8 cellular contexts compared by ENCODE assay signal in genomic region chr4:17578482-17578891, GRCh38. TPM values are rescaled to one million over a fixed set of nuclear protein-coding genes. Genes with fewer than 3 reads are reported as not detected.
DNase-seq lines count a peak whose midpoint lies in the region; ATAC-seq and TF ChIP-seq lines count a peak whose summit lies in the region.

No MANE protein-coding gene starts in this region.

- ATAC-seq in HG03280 (IDR thresholded peaks at IDR 0.05; ENCODE audit: unreplicated experiment) (peak; percentile 25), T-helper 17 cell (no peak)
- ATAC-seq in stimulated activated effector memory CD8-positive, alpha-beta T cell treated with anti-CD3 and anti-CD28 coated beads, Interleukin-12 subunit alpha, Interleukin-12 subunit beta, amount 100 ng/mL, for 72 hours = peak; percentile 27

- no peaks in the 10 kb centered on the region for H3K9me3 Mint-ChIP-seq in stimulated activated effector memory CD8-positive, alpha-beta T cell treated with anti-CD3 and anti-CD28 coated beads, Interleukin-12 subunit alpha, Interleukin-12 subunit beta, amount 100 ng/mL, for 72 hours

- H3K27ac Mint-ChIP-seq in T-helper 17 cell = peak overlapping the region; percentile 95
- H3K27ac Mint-ChIP-seq in stimulated activated effector memory CD8-positive, alpha-beta T cell treated with anti-CD3 and anti-CD28 coated beads, Interleukin-12 subunit alpha, Interleukin-12 subunit beta, amount 100 ng/mL, for 72 hours = peak overlapping the region; percentile 96

- TF ChIP-seq POLR2A in GM19193 (IDR thresholded peaks at IDR 0.05; ENCODE audit: extremely low read depth, insufficient read depth, insufficient read length) = peak; percentile 16

- CTCF ChIA-PET in BJ (lab: Yijun Ruan, JAX) = interaction anchor here (2.2 kb wide), 1 partner anchor 30 kb away, joined by 5 read pairs; no protein-coding TSS in a partner anchor

- H3K4me1 Mint-ChIP-seq in T-helper 17 cell = peaks cover 21% of the 10 kb centered on the region
- peaks cover 16% of the 10 kb centered on the region for H3K4me1 Mint-ChIP-seq in stimulated activated effector memory CD8-positive, alpha-beta T cell treated with anti-CD3 and anti-CD28 coated beads, Interleukin-12 subunit alpha, Interleukin-12 subunit beta, amount 100 ng/mL, for 72 hours

- H3K36me3 ChIP-seq in BJ (ENCODE audit: control insufficient read depth, insufficient read depth, low read length) = peaks cover 4% of the 10 kb centered on the region

- H3K27me3 Mint-ChIP-seq in T-helper 17 cell = no peaks in the 10 kb centered on the region

- H3K4me3 Mint-ChIP-seq in T-helper 17 cell = peak overlapping the region; percentile 94
- H3K4me3 Mint-ChIP-seq in stimulated activated effector memory CD8-positive, alpha-beta T cell treated with anti-CD3 and anti-CD28 coated beads, Interleukin-12 subunit alpha, Interleukin-12 subunit beta, amount 100 ng/mL, for 72 hours = peak overlapping the region; percentile 95

- H3K27me3 ChIP-seq in BJ (ENCODE audit: control insufficient read depth, insufficient read depth, low read length) = no peaks in the 10 kb centered on the region

- H3K9me3 ChIP-seq in T-helper 17 cell (ENCODE audit: control insufficient read depth, low read length, poor library complexity, severe bottlenecking) = no peaks in the 10 kb centered on the region

- POLR2A ChIA-PET in BJ (lab: Charles Lee) = no interaction called here

- peak overlapping the region; percentile 86 for H3K4me3 ChIP-seq in BJ (ENCODE audit: low read depth, low read length)

- TF ChIP-seq CTCF in BJ (IDR thresholded peaks at IDR 0.05; ENCODE audit: insufficient read depth, low read depth, low read length) = no peak

- DNase-seq in BJ (ENCODE audit: low read depth) (no peak), T-helper 17 cell (no peak), foreskin melanocyte (peak; percentile 3), NCI-H526 treated with DMSO at 0.1 percent for 48 hours (lab: John Stamatoyannopoulos, UW) (no peak), NCI-H1092 treated with DMSO at 0.1 percent for 48 hours (lab: John Stamatoyannopoulos, UW) (no peak)
- DNase-seq in stimulated activated effector memory CD8-positive, alpha-beta T cell treated with anti-CD3 and anti-CD28 coated beads, Interleukin-12 subunit alpha, Interleukin-12 subunit beta, amount 100 ng/mL, for 72 hours (ENCODE audit: low spot score in 2 of 2) = peak in 1 of 2 donors; percentile 55

- H3K36me3 Mint-ChIP-seq in T-helper 17 cell (ENCODE audit: low read depth) = no peaks in the 10 kb centered on the region
- peaks cover 72% of the 10 kb centered on the region for H3K36me3 Mint-ChIP-seq in stimulated activated effector memory CD8-positive, alpha-beta T cell treated with anti-CD3 and anti-CD28 coated beads, Interleukin-12 subunit alpha, Interleukin-12 subunit beta, amount 100 ng/mL, for 72 hours

RNA-seq across cellular contexts. Expression of gene LAP3, which starts 1.5 kb away (rescaled TPM):
- 42.8 and 52.8 TPM in 2 replicates for polyA plus RNA-seq in BJ (2011; rRNA removed)
- 12.6 and 22.1 TPM in 2 replicates for polyA minus RNA-seq in BJ (2011; rRNA and poly(A)+ RNA removed)
- 10 to 100 TPM; 49.6 to 63.5 TPM for total RNA-seq in T-helper 17 cell

RNA-seq across cellular contexts. Expression of gene MED28, which starts 36.0 kb away (rescaled TPM):
- polyA plus RNA-seq in BJ (2011; rRNA removed) = 9.0 and 20.0 TPM in 2 replicates
- polyA minus RNA-seq in BJ (2011; rRNA and poly(A)+ RNA removed) = 7.1 and 10.0 TPM in 2 replicates
- 10 to 100 TPM; 40.8 to 55.5 TPM for total RNA-seq in T-helper 17 cell
